9 cellular contexts compared by ENCODE assay signal in genomic region chr16:29641561-29641960, GRCh38. TPM values are rescaled to one million over a fixed set of nuclear protein-coding genes. Genes with fewer than 3 reads are reported as not detected.
DNase-seq lines count a peak whose midpoint lies in the region; ATAC-seq and TF ChIP-seq lines count a peak whose summit lies in the region.
"Had no signal": no experiment of that assay in that cellular context is flagged by ENCODE, and none has a peak within 500 bp of the region (broad histone marks: within the 10 kb centered on the region; RNA-seq: fewer than 3 reads in every experiment).

No MANE protein-coding gene starts in this region.

- ATAC-seq in stimulated activated memory B cell treated with anti-CD40 and anti-IgM and Interleukin-4, amounts not matched to agents 10 μg/mL and 1 μg/mL and 100 μg/mL, for 72 hours: no peak
- ATAC-seq in GM21367 (IDR thresholded peaks at IDR 0.05; ENCODE audit: unreplicated experiment): no peak

- no peak for TF ChIP-seq CTCF in NB4 (IDR thresholded peaks at IDR 0.05; ENCODE audit: low read depth, low read length)
- peak; percentile 28 for TF ChIP-seq CTCF in choroid plexus epithelial cell (conservative IDR thresholded peaks at IDR 0.05; ENCODE audit: low read depth, low read length)

- peaks cover 42% of the 10 kb centered on the region for H3K4me1 Mint-ChIP-seq in activated CD4-positive, alpha-beta T cell treated with anti-CD3 and anti-CD28 coated beads, Interleukin-2, amount 10 ng/mL, durations not matched to agents 7 days and 5 days
- peaks cover 53% of the 10 kb centered on the region for H3K4me1 Mint-ChIP-seq in stimulated activated memory B cell treated with anti-CD40 and anti-IgM and Interleukin-4, amounts not matched to agents 10 μg/mL and 1 μg/mL and 100 μg/mL, for 72 hours

- no peaks in the 10 kb centered on the region for H3K36me3 Mint-ChIP-seq in activated CD4-positive, alpha-beta T cell treated with anti-CD3 and anti-CD28 coated beads, Interleukin-2, amount 10 ng/mL, durations not matched to agents 7 days and 5 days (ENCODE audit: low read depth)
- no peaks in the 10 kb centered on the region for H3K36me3 Mint-ChIP-seq in stimulated activated memory B cell treated with anti-CD40 and anti-IgM and Interleukin-4, amounts not matched to agents 10 μg/mL and 1 μg/mL and 100 μg/mL, for 72 hours

- H3K4me3 Mint-ChIP-seq in activated CD4-positive, alpha-beta T cell treated with anti-CD3 and anti-CD28 coated beads, Interleukin-2, amount 10 ng/mL, durations not matched to agents 7 days and 5 days: peak overlapping the region; percentile 34
- no peak overlapping the region for H3K4me3 Mint-ChIP-seq in stimulated activated memory B cell treated with anti-CD40 and anti-IgM and Interleukin-4, amounts not matched to agents 10 μg/mL and 1 μg/mL and 100 μg/mL, for 72 hours
- H3K4me3 Mint-ChIP-seq: neural crest cell had no signal

- H3K4me3 ChIP-seq in NB4 (ENCODE audit: low read depth, low read length) (no peak overlapping the region), choroid plexus epithelial cell (ENCODE audit: low read depth, low read length) (no peak overlapping the region)

- CTCF ChIA-PET in activated CD4-positive, alpha-beta T cell treated with anti-CD3 and anti-CD28 coated beads, Interleukin-2, amount 10 ng/mL, durations not matched to agents 7 days and 5 days (lab: Charles Lee): interaction anchor here (0.5 to 2.1 kb wide), 2 partner anchors 13 to 183 kb away, joined by 4 to 7 read pairs; no protein-coding TSS in a partner anchor

- no peaks in the 10 kb centered on the region for H3K27me3 Mint-ChIP-seq in activated CD4-positive, alpha-beta T cell treated with anti-CD3 and anti-CD28 coated beads, Interleukin-2, amount 10 ng/mL, durations not matched to agents 7 days and 5 days
- no peaks in the 10 kb centered on the region for H3K27me3 Mint-ChIP-seq in stimulated activated memory B cell treated with anti-CD40 and anti-IgM and Interleukin-4, amounts not matched to agents 10 μg/mL and 1 μg/mL and 100 μg/mL, for 72 hours

- POLR2A ChIA-PET in activated CD4-positive, alpha-beta T cell treated with anti-CD3 and anti-CD28 coated beads, Interleukin-2, amount 10 ng/mL, durations not matched to agents 7 days and 5 days (lab: Charles Lee): no interaction called here

- peak; percentile 27 for DNase-seq in activated CD4-positive, alpha-beta T cell treated with anti-CD3 and anti-CD28 coated beads, Interleukin-2, amount 10 ng/mL, durations not matched to agents 7 days and 5 days
- no peak for DNase-seq in activated CD4-positive, alpha-beta T cell treated with anti-CD3 and anti-CD28 coated beads, Interleukin-2, amount 50 U/mL, for 1 hour
- DNase-seq in NB4 (ENCODE audit: low read depth): peak; percentile 74
- peak; percentile 9 for DNase-seq in choroid plexus epithelial cell (ENCODE audit: low read depth)
- no peak for DNase-seq in stimulated activated CD4-positive, alpha-beta T cell treated with anti-CD3 and anti-CD28 coated beads, Interleukin-4, amount 100 ng/mL, for 4 hours
- DNase-seq in middle frontal gyrus (ENCODE audit: extremely low spot score, low spot score): no peak

- H3K9me3 Mint-ChIP-seq in activated CD4-positive, alpha-beta T cell treated with anti-CD3 and anti-CD28 coated beads, Interleukin-2, amount 10 ng/mL, durations not matched to agents 7 days and 5 days: no peaks in the 10 kb centered on the region
- peaks cover 2% of the 10 kb centered on the region for H3K9me3 Mint-ChIP-seq in stimulated activated memory B cell treated with anti-CD40 and anti-IgM and Interleukin-4, amounts not matched to agents 10 μg/mL and 1 μg/mL and 100 μg/mL, for 72 hours
- H3K9me3 Mint-ChIP-seq: neural crest cell had no signal

- no peak for TF ChIP-seq POLR2A in NB4 (IDR thresholded peaks at IDR 0.05; ENCODE audit: extremely low read depth, insufficient read length)

- H3K27ac Mint-ChIP-seq in activated CD4-positive, alpha-beta T cell treated with anti-CD3 and anti-CD28 coated beads, Interleukin-2, amount 10 ng/mL, durations not matched to agents 7 days and 5 days: peak overlapping the region; percentile 88
- peak overlapping the region; percentile 83 for H3K27ac Mint-ChIP-seq in stimulated activated memory B cell treated with anti-CD40 and anti-IgM and Interleukin-4, amounts not matched to agents 10 μg/mL and 1 μg/mL and 100 μg/mL, for 72 hours

RNA-seq across cellular contexts. Expression of gene SPN, which starts 21.5 kb away (rescaled TPM):
- 100 to 1,000 TPM; 351 to 357 TPM for total RNA-seq in activated CD4-positive, alpha-beta T cell treated with anti-CD3 and anti-CD28 coated beads, Interleukin-2, amount 10 ng/mL, durations not matched to agents 7 days and 5 days

RNA-seq across cellular contexts. Expression of gene QPRT, which starts 37.4 kb away (rescaled TPM):
- total RNA-seq in activated CD4-positive, alpha-beta T cell treated with anti-CD3 and anti-CD28 coated beads, Interleukin-2, amount 10 ng/mL, durations not matched to agents 7 days and 5 days: 1 to 10 TPM; 3.9 to 4.8 TPM

Comparison
In these comparisons a context has a peak if more than half of its experiments do, and no peak if none do; other contexts are left out.
1. DNase-seq: peak in activated CD4-positive, alpha-beta T cell treated with anti-CD3 and anti-CD28 coated beads, Interleukin-2, amount 10 ng/mL, durations not matched to agents 7 days and 5 days (single experiment), NB4 (single experiment) and choroid plexus epithelial cell (single experiment); none in activated CD4-positive, alpha-beta T cell treated with anti-CD3 and anti-CD28 coated beads, Interleukin-2, amount 50 U/mL, for 1 hour (single experiment), stimulated activated CD4-positive, alpha-beta T cell treated with anti-CD3 and anti-CD28 coated beads, Interleukin-4, amount 100 ng/mL, for 4 hours (0 of 2) and middle frontal gyrus (single experiment).